18 cellular contexts compared by ENCODE assay signal in genomic region chr3:10268116-10268515, GRCh38. TPM values are rescaled to one million over a fixed set of nuclear protein-coding genes. Genes with fewer than 3 reads are reported as not detected.
DNase-seq lines count a peak whose midpoint lies in the region; ATAC-seq, FAIRE-seq and TF ChIP-seq lines count a peak whose summit lies in the region.
"Had no signal": no experiment of that assay in that cellular context is flagged by ENCODE, and none has a peak within 500 bp of the region (broad histone marks: within the 10 kb centered on the region; RNA-seq: fewer than 3 reads in every experiment).

No MANE protein-coding gene starts in this region.

- POLR2A ChIA-PET in endothelial cell of umbilical vein (lab: Charles Lee): no interaction called here

- intact Hi-C loops in natural killer cell (cut with micrococcal nuclease) (no loop called here), endothelial cell of umbilical vein (cut with micrococcal nuclease) (no loop called here), psoas muscle (cut with DNase I) (no loop called here)

- no peaks in the 10 kb centered on the region for H3K27me3 Mint-ChIP-seq in natural killer cell (ENCODE audit: low read depth in 2 of 2)
- no peaks in the 10 kb centered on the region for H3K27me3 Mint-ChIP-seq in natural killer cell treated with Interleukin-12 subunit alpha and Interleukin-12 subunit beta and Interleukin-15 and Interleukin-18, amount 100 ng/mL, for 72 hours

- no peak for TF ChIP-seq POLR2A in endothelial cell of umbilical vein (IDR thresholded peaks at IDR 0.05; ENCODE audit: low read depth, low read length)

- no peaks in the 10 kb centered on the region for H3K9me1 ChIP-seq in endothelial cell of umbilical vein (replicated peaks; ENCODE audit: control insufficient read depth, extremely low read depth, insufficient read depth, low read length)

- H3K9ac ChIP-seq in endothelial cell of umbilical vein (replicated peaks; ENCODE audit: extremely low read depth, insufficient read depth, low read length): no peak overlapping the region
- H3K9ac ChIP-seq: BLaER1 had no signal

- H3K4me2 ChIP-seq in endothelial cell of umbilical vein (ENCODE audit: insufficient read depth, low read length): peak overlapping the region; percentile 87
- H3K4me2 ChIP-seq: BLaER1, GM23338 had no signal

- no TSS peak for BruUV-seq in endothelial cell of umbilical vein (replicated peaks; lab: Mats Ljungman, UMichigan)

- H3K27ac ChIP-seq in endothelial cell of umbilical vein (ENCODE audit: insufficient read depth, low read depth, low read length) (peak overlapping the region; percentile 41), psoas muscle (peak overlapping the region; percentile 75)
- H3K27ac ChIP-seq: BLaER1 had no signal

- no peaks in the 10 kb centered on the region for H3K9me3 Mint-ChIP-seq in natural killer cell
- H3K9me3 Mint-ChIP-seq in natural killer cell treated with Interleukin-12 subunit alpha and Interleukin-12 subunit beta and Interleukin-15 and Interleukin-18, amount 100 ng/mL, for 72 hours: no peaks in the 10 kb centered on the region
- H3K9me3 Mint-ChIP-seq: GM23338, H9 had no signal

- no peak overlapping the region for H3K4me3 ChIP-seq in endothelial cell of umbilical vein (replicated peaks in 1 of 3; ENCODE audit: insufficient read depth in 1 of 3, low read depth in 1 of 3, low read length in 3 of 3)
- H3K4me3 ChIP-seq in psoas muscle: no peak overlapping the region
- H3K4me3 ChIP-seq: BLaER1, GM23338 had no signal

- ATAC-seq in natural killer cell: no peak
- ATAC-seq in natural killer cell treated with Interleukin-12 subunit alpha and Interleukin-12 subunit beta and Interleukin-15 and Interleukin-18, amount 100 ng/mL, for 72 hours: no peak
- ATAC-seq in psoas muscle: no peak
- ATAC-seq in GM19351 (IDR thresholded peaks at IDR 0.05; ENCODE audit: unreplicated experiment): no peak
- ATAC-seq: GM23338 had no signal

- FAIRE-seq in endothelial cell of umbilical vein (lab: Jason Lieb, UNC): peak; percentile 72
- FAIRE-seq: GM18507 had no signal

- H3K27ac Mint-ChIP-seq in natural killer cell: peak overlapping the region; percentile 74 to 81
- H3K27ac Mint-ChIP-seq in natural killer cell treated with Interleukin-12 subunit alpha and Interleukin-12 subunit beta and Interleukin-15 and Interleukin-18, amount 100 ng/mL, for 72 hours: peak overlapping the region in 1 of 2 donors; percentile 60
- H3K27ac Mint-ChIP-seq: GM23338, H9 had no signal

- DNase-seq in natural killer cell (no peak), endothelial cell of umbilical vein (ENCODE audit: low read depth, low spot score) (peak; percentile 74), psoas muscle (no peak), pons (ENCODE audit: low spot score) (no peak), NCI-H2171 treated with DMSO at 0.1 percent for 48 hours (lab: John Stamatoyannopoulos, UW) (no peak)
- no peak for DNase-seq in natural killer cell treated with Interleukin-12 subunit alpha and Interleukin-12 subunit beta and Interleukin-15 and Interleukin-18, amount 100 ng/mL, for 72 hours (ENCODE audit: low spot score)
- no peak for DNase-seq in activated CD4-positive, CD25-positive, alpha-beta regulatory T cell (lab: John Stamatoyannopoulos, UW)
- DNase-seq: 8988T, AML-193, Calu3, DMS 273 treated with DMSO at 0.1 percent for 48 hours, H9 had no signal

- H3K36me3 ChIP-seq in endothelial cell of umbilical vein (ENCODE audit: control insufficient read depth in 2 of 2, extremely low read depth in 1 of 2, insufficient read depth in 2 of 2, low read length in 2 of 2) (peaks cover 12 to 14% of the 10 kb centered on the region in 2 experiments), psoas muscle (ENCODE audit: insufficient read depth in 1 of 2, low read depth in 1 of 2) (peaks cover 2 to 32% of the 10 kb centered on the region in 2 donors)

- H3K79me2 ChIP-seq in endothelial cell of umbilical vein (ENCODE audit: control insufficient read depth, insufficient read depth, low read length): peaks cover 45% of the 10 kb centered on the region

- H3K4me3 Mint-ChIP-seq in natural killer cell: no peak overlapping the region
- H3K4me3 Mint-ChIP-seq in natural killer cell treated with Interleukin-12 subunit alpha and Interleukin-12 subunit beta and Interleukin-15 and Interleukin-18, amount 100 ng/mL, for 72 hours: no peak overlapping the region
- H3K4me3 Mint-ChIP-seq: GM23338, H9 had no signal

- H4K20me1 ChIP-seq in endothelial cell of umbilical vein (replicated peaks; ENCODE audit: control insufficient read depth, extremely low read depth, insufficient read depth, low read length): peaks cover 11% of the 10 kb centered on the region

- peaks cover 60 to 62% of the 10 kb centered on the region in 2 donors for H3K4me1 Mint-ChIP-seq in natural killer cell
- peaks cover 39 to 45% of the 10 kb centered on the region in 2 donors for H3K4me1 Mint-ChIP-seq in natural killer cell treated with Interleukin-12 subunit alpha and Interleukin-12 subunit beta and Interleukin-15 and Interleukin-18, amount 100 ng/mL, for 72 hours (ENCODE audit: low read depth in 2 of 2)

- dilution Hi-C loops in endothelial cell of umbilical vein (cut with MboI; ENCODE audit: extremely low pct_ligation_motif_present, low sequenced_read_pairs): no loop called here

- H3K27me3 ChIP-seq in endothelial cell of umbilical vein (ENCODE audit: control insufficient read depth in 2 of 2, insufficient read depth in 2 of 2, low read length in 2 of 2) (no peaks in the 10 kb centered on the region), psoas muscle (ENCODE audit: insufficient read depth in 3 of 3, low read length in 2 of 3) (no peaks in the 10 kb centered on the region)
- H3K27me3 ChIP-seq: BLaER1 had no signal

- TF ChIP-seq CTCF in natural killer cell (IDR thresholded peaks at IDR 0.05) (no peak), endothelial cell of umbilical vein (IDR thresholded peaks at IDR 0.05; ENCODE audit: extremely low read depth in 1 of 2, insufficient read depth in 1 of 2, low read depth in 1 of 2, low read length in 2 of 2) (no peak), psoas muscle (IDR thresholded peaks at IDR 0.05) (no peak)

- H2AFZ ChIP-seq in endothelial cell of umbilical vein (ENCODE audit: low read depth, low read length): no peak overlapping the region
- H2AFZ ChIP-seq: GM23338 had no signal

- CTCF ChIA-PET in endothelial cell of umbilical vein (lab: Charles Lee): interaction anchor here (0.6 to 1.0 kb wide), 3 partner anchors 62 to 322 kb away, joined by 3 to 4 read pairs (median 3); no protein-coding TSS in a partner anchor

- H3K36me3 Mint-ChIP-seq in natural killer cell: peaks cover 9% of the 10 kb centered on the region
- peaks cover 37% of the 10 kb centered on the region for H3K36me3 Mint-ChIP-seq in natural killer cell treated with Interleukin-12 subunit alpha and Interleukin-12 subunit beta and Interleukin-15 and Interleukin-18, amount 100 ng/mL, for 72 hours

- H3K9me3 ChIP-seq in endothelial cell of umbilical vein (replicated peaks; ENCODE audit: control insufficient read depth, insufficient read depth, low read length) (no peaks in the 10 kb centered on the region), psoas muscle (no peaks in the 10 kb centered on the region)
- H3K9me3 ChIP-seq: BLaER1 had no signal

- H3K4me1 ChIP-seq in endothelial cell of umbilical vein (ENCODE audit: control insufficient read depth, extremely low read depth, insufficient read depth, low read length): peaks cover 16% of the 10 kb centered on the region
- H3K4me1 ChIP-seq in psoas muscle: peaks cover 10% of the 10 kb centered on the region

RNA-seq across cellular contexts. Expression of gene TATDN2, which starts 19.9 kb away (rescaled TPM):
- total RNA-seq in natural killer cell (10 to 100 TPM; 75.6 to 99.4 (median 88.4) TPM), endothelial cell of umbilical vein (26.8 and 31.7 TPM in 2 replicates), psoas muscle (10 to 100 TPM; 16.3 to 22.7 (median 20.1) TPM)
- 10 to 100 TPM; 66.3 to 93.3 TPM for total RNA-seq in natural killer cell treated with Interleukin-12 subunit alpha and Interleukin-12 subunit beta and Interleukin-15 and Interleukin-18, amount 100 ng/mL, for 72 hours
- polyA plus RNA-seq in endothelial cell of umbilical vein (10.6 and 10.7 TPM in 2 replicates), psoas muscle (10 to 100 TPM in 2 of 3 donors, 1 to 10 TPM in 1; 9.6 to 22.1 (median 16.0) TPM)
- 14.4 and 15.1 TPM in 2 replicates for polyA plus RNA-seq in endothelial cell of umbilical vein (2011; cell fraction: cytosol; rRNA removed)
- 27.7 and 28.7 TPM in 2 replicates for polyA plus RNA-seq in endothelial cell of umbilical vein (2011; cell fraction: nucleus; rRNA removed)
- polyA plus RNA-seq in endothelial cell of umbilical vein (2012): 15.4 and 24.8 TPM in 2 replicates
- 27.0 and 27.2 TPM in 2 replicates for polyA minus RNA-seq in endothelial cell of umbilical vein
- 23.9 TPM for polyA minus RNA-seq in endothelial cell of umbilical vein (2011; cell fraction: cytosol; rRNA and poly(A)+ RNA removed)
- polyA minus RNA-seq in endothelial cell of umbilical vein (2011; cell fraction: nucleus; rRNA and poly(A)+ RNA removed): 23.7 and 23.8 TPM in 2 replicates

RNA-seq across cellular contexts. Expression of gene GHRL, which starts 24.6 kb away (rescaled TPM):
- total RNA-seq in natural killer cell (1 to 10 TPM; 1.4 to 2.6 (median 1.5) TPM), endothelial cell of umbilical vein (not detected in 2 replicates), psoas muscle (under 1 TPM in 1 of 4 donors, not detected in 3; 0.88 TPM)
- total RNA-seq in natural killer cell treated with Interleukin-12 subunit alpha and Interleukin-12 subunit beta and Interleukin-15 and Interleukin-18, amount 100 ng/mL, for 72 hours: under 1 TPM; 0.69 to 0.78 TPM
- polyA plus RNA-seq in endothelial cell of umbilical vein (0.06 TPM in 1 of 2 replicates, not detected in the other), psoas muscle (under 1 TPM in 2 of 3 donors, not detected in 1; 0.16 to 0.18 TPM)
- polyA plus RNA-seq in endothelial cell of umbilical vein (2011; cell fraction: cytosol; rRNA removed): not detected in 2 replicates
- 0.49 and 35.3 TPM in 2 replicates for polyA plus RNA-seq in endothelial cell of umbilical vein (2011; cell fraction: nucleus; rRNA removed)
- not detected in 2 replicates for polyA plus RNA-seq in endothelial cell of umbilical vein (2012)
- polyA minus RNA-seq in endothelial cell of umbilical vein: not detected in 2 replicates
- polyA minus RNA-seq in endothelial cell of umbilical vein (2011; cell fraction: cytosol; rRNA and poly(A)+ RNA removed): not detected
- 0.67 TPM in 1 of 2 replicates, not detected in the other for polyA minus RNA-seq in endothelial cell of umbilical vein (2011; cell fraction: nucleus; rRNA and poly(A)+ RNA removed)
- total RNA-seq: Daoy, GM23338, HT-29 had no signal

RNA-seq across cellular contexts. Expression of gene SEC13, which starts 52.8 kb away (rescaled TPM):
- 100 to 1,000 TPM in 1 of 3 donors, 10 to 100 TPM in 2; 88.6 to 105 (median 99.3) TPM for total RNA-seq in natural killer cell
- total RNA-seq in natural killer cell treated with Interleukin-12 subunit alpha and Interleukin-12 subunit beta and Interleukin-15 and Interleukin-18, amount 100 ng/mL, for 72 hours: 100 to 1,000 TPM; 125 to 148 TPM
- total RNA-seq in endothelial cell of umbilical vein: 230 and 231 TPM in 2 replicates
- 245 and 250 TPM in 2 replicates for polyA plus RNA-seq in endothelial cell of umbilical vein
- polyA plus RNA-seq in endothelial cell of umbilical vein (2011; cell fraction: cytosol; rRNA removed): 258 and 279 TPM in 2 replicates
- polyA plus RNA-seq in endothelial cell of umbilical vein (2011; cell fraction: nucleus; rRNA removed): 243 and 264 TPM in 2 replicates
- polyA plus RNA-seq in endothelial cell of umbilical vein (2012): 200 and 205 TPM in 2 replicates
- 334 and 340 TPM in 2 replicates for polyA minus RNA-seq in endothelial cell of umbilical vein
- polyA minus RNA-seq in endothelial cell of umbilical vein (2011; cell fraction: cytosol; rRNA and poly(A)+ RNA removed): 118 TPM
- 181 and 183 TPM in 2 replicates for polyA minus RNA-seq in endothelial cell of umbilical vein (2011; cell fraction: nucleus; rRNA and poly(A)+ RNA removed)
- 10 to 100 TPM; 56.3 to 95.5 (median 83.0) TPM for total RNA-seq in psoas muscle
- 100 to 1,000 TPM; 118 to 200 (median 181) TPM for polyA plus RNA-seq in psoas muscle
